ENCODE assay signal across 8 cellular contexts in the genomic region with DNA sequence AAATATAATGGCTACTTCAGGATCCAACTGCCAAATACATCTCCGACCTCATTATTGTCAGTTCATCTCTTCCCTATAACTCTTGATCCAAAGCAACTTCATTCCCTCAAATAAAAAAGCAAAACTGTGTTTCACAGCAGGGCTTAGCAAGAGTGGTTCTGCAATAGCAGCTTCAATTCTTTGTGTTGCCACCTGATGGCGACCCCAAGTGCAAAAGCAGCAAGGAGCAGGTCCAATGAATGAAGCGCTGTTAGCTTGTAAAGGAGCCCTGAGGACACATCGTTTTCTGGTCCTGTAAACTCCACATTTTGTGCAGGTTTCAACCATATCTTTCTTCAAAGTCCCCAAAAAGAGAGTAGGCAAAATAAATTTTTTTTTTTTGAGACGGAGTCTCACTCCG. TPM values are rescaled to one million over a fixed set of nuclear protein-coding genes. Genes with fewer than 3 reads are reported as not detected.
DNase-seq lines count a peak whose midpoint lies in the region; ATAC-seq, FAIRE-seq and TF ChIP-seq lines count a peak whose summit lies in the region.

No MANE protein-coding gene starts in this region.

- H3K56ac ChIP-seq in H9 (ENCODE audit: insufficient read length, low read depth, low read length) = no peak overlapping the region

- H3K23me2 ChIP-seq in H9 (ENCODE audit: insufficient read length, low read depth, low read length, poor library complexity, severe bottlenecking) = no peaks in the 10 kb centered on the region

- CTCF ChIA-PET in BJ (lab: Yijun Ruan, JAX) = interaction anchor here (1.1 to 2.8 kb wide), 3 partner anchors 333 to 374 kb away, joined by 3 to 17 read pairs (median 3); no protein-coding TSS in a partner anchor

- peaks cover 14 to 21% of the 10 kb centered on the region in 2 experiments for H3K9me3 Mint-ChIP-seq in H9

- H3K36me3 ChIP-seq in BJ (ENCODE audit: control insufficient read depth, insufficient read depth, low read length) (no peaks in the 10 kb centered on the region), esophagus muscularis mucosa (peaks cover 0 to 12% (median 10%) of the 10 kb centered on the region in 4 donors)

- H4K91ac ChIP-seq in H9 (ENCODE audit: insufficient read length, low read depth, low read length) = no peak overlapping the region

- TF ChIP-seq POLR2A in H54 (IDR thresholded peaks at IDR 0.05; ENCODE audit: low read depth, low read length) (no peak), esophagus muscularis mucosa (IDR thresholded peaks at IDR 0.05; ENCODE audit: low read depth) (no peak)

- no peak overlapping the region for H3K9ac ChIP-seq in H9 (ENCODE audit: extremely low read depth, insufficient read length, low read length)

- no peak overlapping the region for H3K18ac ChIP-seq in H9 (ENCODE audit: insufficient read length, low read depth, low read length)

- no peak overlapping the region for H2BK15ac ChIP-seq in H9 (ENCODE audit: low read depth, low read length)

- H4K5ac ChIP-seq in H9 (ENCODE audit: insufficient read length, low read depth, low read length) = no peak overlapping the region

- no peaks in the 10 kb centered on the region for H3K27me3 Mint-ChIP-seq in H9 (ENCODE audit: low read depth)

- no peaks in the 10 kb centered on the region for H4K20me1 ChIP-seq in H9 (ENCODE audit: control insufficient read depth, insufficient read depth, insufficient read length)

- no peak overlapping the region for H3K23ac ChIP-seq in H9 (ENCODE audit: insufficient read length, low read depth, low read length)

- H2BK120ac ChIP-seq in H9 (ENCODE audit: low read depth, low read length, poor library complexity, severe bottlenecking) = no peak overlapping the region

- no peaks in the 10 kb centered on the region for H3K9me3 ChIP-seq in H9 (ENCODE audit: control insufficient read depth, low read depth, low read length)
- H3K9me3 ChIP-seq in esophagus muscularis mucosa = no peaks in the 10 kb centered on the region

- H3K4me3 ChIP-seq in BJ (ENCODE audit: low read depth, low read length) = no peak overlapping the region
- H3K4me3 ChIP-seq in fibroblast of villous mesenchyme (ENCODE audit: low read depth, low read length) = no peak overlapping the region
- no peak overlapping the region for H3K4me3 ChIP-seq in esophagus muscularis mucosa

- peak overlapping the region; percentile 64 for H2BK20ac ChIP-seq in H9 (ENCODE audit: low read depth, low read length, poor library complexity, severe bottlenecking)

- DNase-seq in BJ (ENCODE audit: low read depth) (no peak), H9 (peak; percentile 58), RCC 7860 (ENCODE audit: low spot score) (peak; percentile 11), fibroblast of villous mesenchyme (ENCODE audit: low read depth) (no peak), H54 (ENCODE audit: insufficient read length, low spot score) (no peak), esophagus muscularis mucosa (ENCODE audit: extremely low spot score) (no peak)

- H3K14ac ChIP-seq in H9 (ENCODE audit: insufficient read depth, low read length) = no peak overlapping the region

- H3K4me1 ChIP-seq in H9 (ENCODE audit: insufficient read depth, low read length) (peaks cover 9% of the 10 kb centered on the region; the same call in 1 of the 2 replicates), esophagus muscularis mucosa (no peaks in the 10 kb centered on the region)

- H3K27ac Mint-ChIP-seq in H9 = no peak overlapping the region

- no CpG with 5 or more reads among the region's 6 CpGs for WGBS in H9 (ENCODE audit: extremely low coverage, insufficient read length, low lambda C conversion rate)
- WGBS in esophagus muscularis mucosa = 85% methylated on average over 6 of the region's 6 CpGs

- H3K36me3 Mint-ChIP-seq in H9 (ENCODE audit: insufficient read depth in 1 of 3, low read depth in 3 of 3) = peaks cover 17 to 42% (median 22%) of the 10 kb centered on the region in 3 experiments

- POLR2A ChIA-PET in BJ (lab: Charles Lee) = no interaction called here

- peaks cover 46 to 55% of the 10 kb centered on the region in 2 experiments for H3K4me1 Mint-ChIP-seq in H9

- no peak overlapping the region for H2AK5ac ChIP-seq in H9 (ENCODE audit: insufficient read length, low read length)

- H2BK12ac ChIP-seq in H9 (ENCODE audit: insufficient read length, low read depth, low read length) = no peak overlapping the region

- H2BK5ac ChIP-seq in H9 (ENCODE audit: insufficient read length, low read length) = no peak overlapping the region

- H3K4me2 ChIP-seq in H9 (ENCODE audit: insufficient read depth, insufficient read length, low read length) = no peak overlapping the region

- no peak for TF ChIP-seq EP300 in esophagus muscularis mucosa (IDR thresholded peaks at IDR 0.05)

- H4K8ac ChIP-seq in H9 (replicated peaks; ENCODE audit: insufficient read length, low read depth, low read length) = no peak overlapping the region

- no peak overlapping the region for H3K4me3 Mint-ChIP-seq in H9

- H3K79me1 ChIP-seq in H9 (ENCODE audit: insufficient read depth, low read depth, low read length, poor library complexity, severe bottlenecking) = no peaks in the 10 kb centered on the region

- FAIRE-seq in RCC 7860 (lab: Jason Lieb, UNC) (no peak), H54 (lab: Jason Lieb, UNC) (no peak)

- no peaks in the 10 kb centered on the region for H3K79me2 ChIP-seq in H9 (ENCODE audit: insufficient read depth, low read length)

- H3K27ac ChIP-seq in H9 (ENCODE audit: insufficient read length, low read depth, low read length) (no peak overlapping the region), esophagus muscularis mucosa (replicated peaks in 1 of 4) (no peak overlapping the region)

- ATAC-seq in GM21515 (IDR thresholded peaks at IDR 0.05; ENCODE audit: unreplicated experiment) = no peak
- ATAC-seq in HG02938 (IDR thresholded peaks at IDR 0.05; ENCODE audit: unreplicated experiment) = no peak

- intact Hi-C loops in esophagus muscularis mucosa (cut with DNase I) = no loop called here

- H3K4ac ChIP-seq in H9 (ENCODE audit: low read depth, low read length) = no peak overlapping the region

- TF ChIP-seq CTCF in BJ (IDR thresholded peaks at IDR 0.05; ENCODE audit: insufficient read depth, low read depth, low read length) (peak; percentile 19; the same call in 1 of the 2 replicates), H9 (conservative IDR thresholded peaks at IDR 0.05) (peak; percentile 64), fibroblast of villous mesenchyme (IDR thresholded peaks at IDR 0.05; ENCODE audit: insufficient read depth, low read depth, low read length) (peak; percentile 22), esophagus muscularis mucosa (IDR thresholded peaks at IDR 0.05) (no peak)

- no peak overlapping the region for H3T11ph ChIP-seq in H9 (ENCODE audit: low read length)

- H2AFZ ChIP-seq in H9 (ENCODE audit: low read length) = no peak overlapping the region

- H3K27me3 ChIP-seq in BJ (ENCODE audit: control insufficient read depth, insufficient read depth, low read length) (no peaks in the 10 kb centered on the region), H9 (ENCODE audit: insufficient read depth, low read length) (no peaks in the 10 kb centered on the region), esophagus muscularis mucosa (no peaks in the 10 kb centered on the region)

RNA-seq across cellular contexts. Expression of a gene that starts 19.6 kb away (rescaled TPM):
- 3.1 and 4.9 TPM in 2 replicates for polyA plus RNA-seq in BJ (2011; rRNA removed)
- 2.4 and 4.1 TPM in 2 replicates for polyA minus RNA-seq in BJ (2011; rRNA and poly(A)+ RNA removed)
- total RNA-seq in H9 (2021) = 11.6 and 12.5 TPM in 2 replicates
- 7.1 and 8.2 TPM in 2 replicates for total RNA-seq in fibroblast of villous mesenchyme
- total RNA-seq in esophagus muscularis mucosa = 1 to 10 TPM; 2.3 to 6.2 (median 4.9) TPM

RNA-seq across cellular contexts. Expression of a gene that starts 19.7 kb away (rescaled TPM):
- 7.5 and 10.4 TPM in 2 replicates for polyA plus RNA-seq in BJ (2011; rRNA removed)
- 4.5 and 6.6 TPM in 2 replicates for polyA minus RNA-seq in BJ (2011; rRNA and poly(A)+ RNA removed)
- total RNA-seq in H9 (2021) (17.4 and 19.5 TPM in 2 replicates), fibroblast of villous mesenchyme (10.3 and 16.0 TPM in 2 replicates), esophagus muscularis mucosa (1 to 10 TPM; 6.7 to 9.1 (median 8.3) TPM)

Comparison
In these comparisons a context has a peak if more than half of its experiments do, and no peak if none do; other contexts are left out.
1. DNase-seq: peak in H9 (single experiment) and RCC 7860 (single experiment); none in BJ (single experiment), fibroblast of villous mesenchyme (single experiment), H54 (single experiment) and esophagus muscularis mucosa (single experiment).
2. CTCF ChIP-seq: peak in BJ (single experiment), H9 (single experiment) and fibroblast of villous mesenchyme (single experiment); none in esophagus muscularis mucosa (0 of 3).